Comparison of ENCODE assay signal across 8 cellular contexts in the genomic region with DNA sequence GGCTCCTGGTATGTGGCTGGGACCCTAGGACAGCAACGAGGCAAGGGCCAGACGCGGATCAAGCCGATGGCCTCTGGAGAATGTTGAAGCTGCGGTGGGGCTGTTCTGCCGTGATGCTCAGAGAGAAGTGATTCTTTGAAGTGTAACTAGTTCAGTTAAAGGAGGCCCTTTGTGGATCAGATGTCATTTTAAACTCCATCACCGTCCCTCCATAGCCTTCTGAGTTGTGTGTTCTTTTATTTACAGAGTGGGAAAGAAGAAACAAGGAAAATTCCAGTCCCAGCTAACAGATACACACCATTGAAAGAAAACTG. TPM values are rescaled to one million over a fixed set of nuclear protein-coding genes. Genes with fewer than 3 reads are reported as not detected.
DNase-seq lines count a peak whose midpoint lies in the region; ATAC-seq and TF ChIP-seq lines count a peak whose summit lies in the region.

No MANE protein-coding gene starts in this region.

- TF ChIP-seq CTCF in RWPE1 (conservative IDR thresholded peaks at IDR 0.05; ENCODE audit: low read depth) (no peak), esophagus squamous epithelium (IDR thresholded peaks at IDR 0.05) (no peak), prostate gland (IDR thresholded peaks at IDR 0.05) (no peak)

- TF ChIP-seq POLR2A in esophagus squamous epithelium (IDR thresholded peaks at IDR 0.05) (no peak), prostate gland (IDR thresholded peaks at IDR 0.05) (no peak)

- CTCF ChIA-PET in RWPE1 (lab: Yijun Ruan, JAX): no interaction called here

- ATAC-seq in GM19023 (IDR thresholded peaks at IDR 0.05; ENCODE audit: unreplicated experiment): no peak

- H3K4me3 ChIP-seq in esophagus squamous epithelium (peak overlapping the region; percentile 69 to 99 (median 94)), prostate gland (peak overlapping the region; percentile 65 to 67)

- POLR2A ChIA-PET in RWPE1 (lab: Yijun Ruan, JAX; ENCODE audit: low non-redundant PET): no interaction called here

- 0% methylated on average over 5 to 7 of the region's 7 CpGs for WGBS in esophagus squamous epithelium, 2 donors
- 0% methylated on average over 7 of the region's 7 CpGs for WGBS in prostate gland

- intact Hi-C loops in esophagus squamous epithelium (cut with DNase I) (no loop called here), prostate gland (cut with DNase I) (no loop called here)

- H3K36me3 ChIP-seq in ES-I3 (ENCODE audit: insufficient read depth, low read length) (peaks cover 18% of the 10 kb centered on the region), esophagus squamous epithelium (peaks cover 0 to 31% (median 5%) of the 10 kb centered on the region in 3 donors), prostate gland (no peaks in the 10 kb centered on the region)

- H3K4me1 ChIP-seq in ES-I3 (ENCODE audit: insufficient read depth, low read length): no peaks in the 10 kb centered on the region
- peaks cover 18 to 43% (median 31%) of the 10 kb centered on the region in 3 donors for H3K4me1 ChIP-seq in esophagus squamous epithelium
- H3K4me1 ChIP-seq in prostate gland (replicated peaks): peaks cover 6% of the 10 kb centered on the region

- H3K27ac ChIP-seq in RWPE1: peak overlapping the region; percentile 94
- H3K27ac ChIP-seq in esophagus squamous epithelium: peak overlapping the region; percentile 80 to 96 (median 95)
- peak overlapping the region; percentile 88 to 92 for H3K27ac ChIP-seq in prostate gland

- peak overlapping the region; percentile 96 for H3K9ac ChIP-seq in ES-I3 (ENCODE audit: low read depth, low read length)

- DNase-seq in RWPE1 (ENCODE audit: low spot score): no peak
- DNase-seq in esophagus squamous epithelium (lab: John Stamatoyannopoulos, UW): no peak
- no peak for DNase-seq in prostate gland (ENCODE audit: low spot score)
- no peak for DNase-seq in foreskin melanocyte
- no peak for DNase-seq in NCI-H2171 treated with DMSO at 0.1 percent for 48 hours (lab: John Stamatoyannopoulos, UW)
- no peak for DNase-seq in retina

- H3K9me3 ChIP-seq in ES-I3 (ENCODE audit: control insufficient read depth, insufficient read depth, low read length): no peaks in the 10 kb centered on the region
- no peaks in the 10 kb centered on the region for H3K9me3 ChIP-seq in esophagus squamous epithelium
- no peaks in the 10 kb centered on the region for H3K9me3 ChIP-seq in prostate gland

- H3K27me3 ChIP-seq in esophagus squamous epithelium (no peaks in the 10 kb centered on the region), prostate gland (replicated peaks; ENCODE audit: insufficient read depth) (no peaks in the 10 kb centered on the region)

RNA-seq across cellular contexts. Expression of a gene that starts 0.4 kb away (rescaled TPM):
- total RNA-seq in esophagus squamous epithelium (10 to 100 TPM in 3 of 4 donors, 1 to 10 TPM in 1; 7.9 to 25.6 (median 15.8) TPM), prostate gland (10 to 100 TPM; 10.1 to 20.2 TPM)
